ENCODE assay signal across 19 cellular contexts in the genomic region with DNA sequence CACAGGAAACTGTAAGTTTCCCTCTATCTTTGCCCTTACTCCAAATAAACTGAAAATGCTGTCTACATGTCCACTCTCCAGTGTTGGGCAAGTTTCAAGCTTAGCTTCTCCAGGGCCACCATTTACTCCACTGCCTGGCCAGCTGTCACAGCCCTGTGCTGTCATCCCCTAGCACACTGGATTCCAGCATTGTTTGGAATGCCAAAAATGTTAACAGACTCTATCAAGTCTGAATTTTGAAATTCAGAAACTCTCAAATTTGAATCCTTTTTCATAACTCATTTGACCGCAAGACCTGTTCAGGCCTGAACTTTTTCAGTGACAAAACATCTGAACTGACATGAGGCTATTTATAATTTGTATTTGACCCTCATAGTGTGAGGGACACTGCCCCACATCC.
"Had no signal": no experiment of that assay in that cellular context is flagged by ENCODE, and none has a peak within 500 bp of the region (broad histone marks: within the 10 kb centered on the region; RNA-seq: fewer than 3 reads in every experiment).

No MANE protein-coding gene starts in this region.

- H3K4me3 ChIP-seq: MG63 had no signal

- H3K36me3 ChIP-seq: MG63 had no signal

- ATAC-seq: Panc1 had no signal

- H3K9ac ChIP-seq: SK-N-SH had no signal

- H3K4me2 ChIP-seq: SK-N-SH had no signal

- H3K27me3 ChIP-seq: MG63 had no signal

- H3K27ac ChIP-seq: HL-60, RWPE1 had no signal

- H3K9me3 ChIP-seq: MG63, SK-N-SH had no signal

- DNase-seq: KBM-7, MG63, NCI-H1092, NCI-H1105 treated with DMSO at 0.1 percent for 48 hours, NCI-H1417 treated with DMSO at 0.1 percent for 48 hours, NCI-H146, NCI-H1694 treated with DMSO at 0.1 percent for 48 hours, NCI-H1930, NCI-H2081, NCI-H2107, NCI-H2227 treated with DMSO at 0.1 percent for 48 hours, NCI-H524, NCI-H69, NCI-H774, SHP77, SK-N-SH had no signal
